Comparison of ENCODE assay signal across 21 cellular contexts in genomic region chr4:154435895-154436294, GRCh38. TPM values are rescaled to one million over a fixed set of nuclear protein-coding genes. Genes with fewer than 3 reads are reported as not detected.
"Had no signal": no experiment of that assay in that cellular context is flagged by ENCODE, and none has a peak within 500 bp of the region (broad histone marks: within the 10 kb centered on the region; RNA-seq: fewer than 3 reads in every experiment).

No MANE protein-coding gene starts in this region.

- H3K27me3 ChIP-seq: right lobe of liver, thyroid gland had no signal

- H3K27ac ChIP-seq: epithelial cell of prostate, heart left ventricle, parathyroid adenoma, right lobe of liver, skin epidermis, thyroid gland, WERI-Rb-1 had no signal

- H3K4me1 ChIP-seq: heart left ventricle, parathyroid adenoma, right lobe of liver, thyroid gland had no signal

- H3K4me3 ChIP-seq: heart left ventricle, right lobe of liver, skin epidermis, thyroid gland had no signal

- H2AFZ ChIP-seq: parathyroid adenoma had no signal

- H3K36me3 ChIP-seq: heart left ventricle, right lobe of liver, thyroid gland, WERI-Rb-1 had no signal

- H3K9me3 ChIP-seq: heart left ventricle, right lobe of liver had no signal

- DNase-seq: activated CD4-positive, alpha-beta T cell treated with anti-CD3 and anti-CD28 coated beads, Interleukin-2, amount 50 U/mL, for 1 hour; activated CD4-positive, CD25-positive, alpha-beta regulatory T cell treated with anti-CD3 and anti-CD28 coated beads, Interleukin-2, amount 50 U/mL, for 72 hours; activated T-cell treated with anti-CD3 and anti-CD28 coated beads, Interleukin-2, amount 50 U/mL, for 24 hours; aorta; heart left ventricle; islet precursor cell; left cardiac atrium; naive B cell; nucleus accumbens; right lobe of liver; stimulated activated CD4-positive, alpha-beta T cell treated with anti-CD3 and anti-CD28 coated beads, Interleukin-1b, Interleukin-23, amount 100 ng/mL, for 48 hours; substantia nigra; thyroid gland; WERI-Rb-1 had no signal

- H3K79me2 ChIP-seq: parathyroid adenoma had no signal

- ATAC-seq: activated naive CD4-positive, alpha-beta T cell treated with anti-CD3 and anti-CD28 coated beads, Interleukin-2, amount 50 U/mL, for 72 hours; activated T-helper 17 cell treated with anti-CD3 and anti-CD28 coated beads, Interleukin-2, amount 50 U/mL, for 72 hours; heart left ventricle; left cardiac atrium; right lobe of liver had no signal

- H3K9ac ChIP-seq: parathyroid adenoma had no signal

RNA-seq across cellular contexts. Expression of gene DCHS2, which starts 55.7 kb away (rescaled TPM):
- total RNA-seq: activated naive CD4-positive, alpha-beta T cell treated with anti-CD3 and anti-CD28 coated beads, Interleukin-2, amount 50 U/mL, for 72 hours; activated T-helper 17 cell treated with anti-CD3 and anti-CD28 coated beads, Interleukin-2, amount 50 U/mL, for 72 hours; cardiac septum; chondrocyte had no signal
